Comparison of ENCODE assay signal across 1 cellular context in the genomic region with DNA sequence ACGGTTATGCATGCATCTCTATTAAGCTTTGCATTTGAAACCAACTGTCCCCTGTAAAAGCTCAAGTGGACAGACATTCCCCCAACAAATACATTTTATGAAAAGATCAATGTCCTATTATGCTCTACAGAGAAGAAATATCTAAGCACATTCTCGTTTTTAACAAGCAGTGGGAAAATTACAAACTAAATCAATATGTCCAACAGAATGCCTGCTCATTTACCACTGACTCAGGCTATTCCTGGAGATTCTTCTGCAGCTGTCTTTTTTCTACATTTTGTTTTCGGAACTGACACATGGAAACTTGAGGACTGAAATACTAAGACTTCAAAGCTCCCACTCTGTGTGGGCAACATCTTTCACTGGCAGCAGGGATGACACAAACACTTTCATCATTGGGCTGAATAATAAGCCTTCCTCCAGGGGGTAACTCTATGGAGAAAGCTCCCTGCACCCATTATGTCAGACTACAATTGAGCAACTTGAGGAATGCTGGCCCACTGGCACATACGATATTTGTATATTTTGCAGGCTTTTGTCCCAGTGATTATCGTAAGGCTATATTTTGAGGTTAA.
TF ChIP-seq lines count a peak whose summit lies in the region.

No MANE protein-coding gene starts in this region.

TF ChIP-seq in WTC11, 78 proteins besides CTCF, POLR2A, EP300 and RAD21 (continued from another document):
- TF ChIP-seq, protein P1, sequence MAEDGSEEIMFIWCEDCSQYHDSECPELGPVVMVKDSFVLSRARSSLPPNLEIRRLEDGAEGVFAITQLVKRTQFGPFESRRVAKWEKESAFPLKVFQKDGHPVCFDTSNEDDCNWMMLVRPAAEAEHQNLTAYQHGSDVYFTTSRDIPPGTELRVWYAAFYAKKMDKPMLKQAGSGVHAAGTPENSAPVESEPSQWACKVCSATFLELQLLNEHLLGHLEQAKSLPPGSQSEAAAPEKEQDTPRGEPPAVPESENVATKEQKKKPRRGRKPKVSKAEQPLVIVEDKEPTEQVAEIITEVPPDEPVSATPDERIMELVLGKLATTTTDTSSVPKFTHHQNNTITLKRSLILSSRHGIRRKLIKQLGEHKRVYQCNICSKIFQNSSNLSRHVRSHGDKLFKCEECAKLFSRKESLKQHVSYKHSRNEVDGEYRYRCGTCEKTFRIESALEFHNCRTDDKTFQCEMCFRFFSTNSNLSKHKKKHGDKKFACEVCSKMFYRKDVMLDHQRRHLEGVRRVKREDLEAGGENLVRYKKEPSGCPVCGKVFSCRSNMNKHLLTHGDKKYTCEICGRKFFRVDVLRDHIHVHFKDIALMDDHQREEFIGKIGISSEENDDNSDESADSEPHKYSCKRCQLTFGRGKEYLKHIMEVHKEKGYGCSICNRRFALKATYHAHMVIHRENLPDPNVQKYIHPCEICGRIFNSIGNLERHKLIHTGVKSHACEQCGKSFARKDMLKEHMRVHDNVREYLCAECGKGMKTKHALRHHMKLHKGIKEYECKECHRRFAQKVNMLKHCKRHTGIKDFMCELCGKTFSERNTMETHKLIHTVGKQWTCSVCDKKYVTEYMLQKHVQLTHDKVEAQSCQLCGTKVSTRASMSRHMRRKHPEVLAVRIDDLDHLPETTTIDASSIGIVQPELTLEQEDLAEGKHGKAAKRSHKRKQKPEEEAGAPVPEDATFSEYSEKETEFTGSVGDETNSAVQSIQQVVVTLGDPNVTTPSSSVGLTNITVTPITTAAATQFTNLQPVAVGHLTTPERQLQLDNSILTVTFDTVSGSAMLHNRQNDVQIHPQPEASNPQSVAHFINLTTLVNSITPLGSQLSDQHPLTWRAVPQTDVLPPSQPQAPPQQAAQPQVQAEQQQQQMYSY (CRISPR knock-in tag; IDR thresholded peaks at IDR 0.05): no peak
- no peak for TF ChIP-seq STAT6 (CRISPR knock-in tag; conservative IDR thresholded peaks at IDR 0.05; ENCODE audit: low read depth)
- no peak for TF ChIP-seq PREB (CRISPR knock-in tag; IDR thresholded peaks at IDR 0.05; ENCODE audit: borderline replicate concordance)
- TF ChIP-seq MXD4 (CRISPR knock-in tag; IDR thresholded peaks at IDR 0.05; ENCODE audit: borderline replicate concordance): no peak
- no peak for TF ChIP-seq MYBL2 (CRISPR knock-in tag; IDR thresholded peaks at IDR 0.05)
- no peak for TF ChIP-seq ZNF416 (CRISPR knock-in tag; IDR thresholded peaks at IDR 0.05)
- no peak for TF ChIP-seq FOXJ3 (CRISPR knock-in tag; IDR thresholded peaks at IDR 0.05; ENCODE audit: borderline replicate concordance)
- no peak for TF ChIP-seq NR2C2 (CRISPR knock-in tag; IDR thresholded peaks at IDR 0.05)
- TF ChIP-seq TCF7 (CRISPR knock-in tag; IDR thresholded peaks at IDR 0.05; ENCODE audit: low read depth): no peak
- TF ChIP-seq, protein P2, sequence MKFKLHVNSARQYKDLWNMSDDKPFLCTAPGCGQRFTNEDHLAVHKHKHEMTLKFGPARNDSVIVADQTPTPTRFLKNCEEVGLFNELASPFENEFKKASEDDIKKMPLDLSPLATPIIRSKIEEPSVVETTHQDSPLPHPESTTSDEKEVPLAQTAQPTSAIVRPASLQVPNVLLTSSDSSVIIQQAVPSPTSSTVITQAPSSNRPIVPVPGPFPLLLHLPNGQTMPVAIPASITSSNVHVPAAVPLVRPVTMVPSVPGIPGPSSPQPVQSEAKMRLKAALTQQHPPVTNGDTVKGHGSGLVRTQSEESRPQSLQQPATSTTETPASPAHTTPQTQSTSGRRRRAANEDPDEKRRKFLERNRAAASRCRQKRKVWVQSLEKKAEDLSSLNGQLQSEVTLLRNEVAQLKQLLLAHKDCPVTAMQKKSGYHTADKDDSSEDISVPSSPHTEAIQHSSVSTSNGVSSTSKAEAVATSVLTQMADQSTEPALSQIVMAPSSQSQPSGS (CRISPR knock-in tag; IDR thresholded peaks at IDR 0.05; ENCODE audit: borderline replicate concordance, low read depth): no peak
- TF ChIP-seq TEAD4 (CRISPR knock-in tag; IDR thresholded peaks at IDR 0.05): no peak
- no peak for TF ChIP-seq ZNF423 (CRISPR knock-in tag; IDR thresholded peaks at IDR 0.05)
- no peak for TF ChIP-seq OVOL2 (CRISPR knock-in tag; IDR thresholded peaks at IDR 0.05; ENCODE audit: borderline replicate concordance)
- TF ChIP-seq, protein P3, sequence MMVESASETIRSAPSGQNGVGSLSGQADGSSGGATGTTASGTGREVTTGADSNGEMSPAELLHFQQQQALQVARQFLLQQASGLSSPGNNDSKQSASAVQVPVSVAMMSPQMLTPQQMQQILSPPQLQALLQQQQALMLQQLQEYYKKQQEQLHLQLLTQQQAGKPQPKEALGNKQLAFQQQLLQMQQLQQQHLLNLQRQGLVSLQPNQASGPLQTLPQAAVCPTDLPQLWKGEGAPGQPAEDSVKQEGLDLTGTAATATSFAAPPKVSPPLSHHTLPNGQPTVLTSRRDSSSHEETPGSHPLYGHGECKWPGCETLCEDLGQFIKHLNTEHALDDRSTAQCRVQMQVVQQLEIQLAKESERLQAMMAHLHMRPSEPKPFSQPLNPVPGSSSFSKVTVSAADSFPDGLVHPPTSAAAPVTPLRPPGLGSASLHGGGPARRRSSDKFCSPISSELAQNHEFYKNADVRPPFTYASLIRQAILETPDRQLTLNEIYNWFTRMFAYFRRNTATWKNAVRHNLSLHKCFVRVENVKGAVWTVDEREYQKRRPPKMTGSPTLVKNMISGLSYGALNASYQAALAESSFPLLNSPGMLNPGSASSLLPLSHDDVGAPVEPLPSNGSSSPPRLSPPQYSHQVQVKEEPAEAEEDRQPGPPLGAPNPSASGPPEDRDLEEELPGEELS (CRISPR knock-in tag; IDR thresholded peaks at IDR 0.05): no peak
- TF ChIP-seq E2F5 (CRISPR knock-in tag; IDR thresholded peaks at IDR 0.05): no peak
- no peak for TF ChIP-seq ESRRA (CRISPR knock-in tag; IDR thresholded peaks at IDR 0.05; ENCODE audit: borderline replicate concordance)
